Comparison of ENCODE assay signal across 8 cellular contexts in the genomic region with DNA sequence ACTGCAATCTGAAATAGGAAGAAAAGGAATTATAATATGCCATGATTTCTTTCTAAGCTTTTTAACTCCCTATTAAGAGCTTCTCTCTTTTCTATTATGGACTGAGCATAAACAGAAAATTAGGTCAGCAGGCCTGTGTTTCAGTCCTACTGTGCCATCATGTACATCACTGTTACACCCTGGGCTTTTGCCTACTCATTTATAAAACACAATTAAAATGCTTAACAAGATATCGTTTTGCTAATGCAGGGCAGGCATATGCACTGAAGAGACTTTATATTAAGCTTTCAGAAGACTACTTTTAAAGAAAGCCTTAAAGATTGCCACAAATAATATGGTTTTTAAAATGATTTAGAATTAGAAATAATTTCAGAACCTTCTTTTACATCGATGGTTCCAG. TPM values are rescaled to one million over a fixed set of nuclear protein-coding genes. Genes with fewer than 3 reads are reported as not detected.
DNase-seq lines count a peak whose midpoint lies in the region; ATAC-seq and TF ChIP-seq lines count a peak whose summit lies in the region.

No MANE protein-coding gene starts in this region.

- peaks cover 11% of the 10 kb centered on the region for H3K4me1 ChIP-seq in lower lobe of right lung
- peaks cover 5 to 13% of the 10 kb centered on the region in 2 donors for H3K4me1 ChIP-seq in thoracic aorta (ENCODE audit: control insufficient read depth in 1 of 2, low read depth in 2 of 2)

- H3K27me3 ChIP-seq in lower lobe of right lung (ENCODE audit: low read depth) (no peaks in the 10 kb centered on the region), thoracic aorta (replicated peaks; ENCODE audit: insufficient read depth) (no peaks in the 10 kb centered on the region)

- no peak for ATAC-seq in activated T-cell treated with anti-CD3 and anti-CD28 coated beads, Interleukin-2, amount 50 U/mL, for 72 hours (replicated peaks in 1 of 2)
- no peak for ATAC-seq in activated naive CD8-positive, alpha-beta T cell treated with anti-CD3 and anti-CD28 coated beads, Interleukin-2, amount 50 U/mL, for 24 hours
- ATAC-seq in lower lobe of right lung (no peak), thoracic aorta (ENCODE audit: insufficient number of reproducible peaks, low FRiP score, low read depth) (no peak)

- H3K9me3 ChIP-seq in lower lobe of right lung, result no peaks in the 10 kb centered on the region
- no peaks in the 10 kb centered on the region for H3K9me3 ChIP-seq in thoracic aorta

- H3K27ac ChIP-seq in lower lobe of right lung (peak overlapping the region; percentile 71), thoracic aorta (peak overlapping the region in 1 of 2 donors; percentile 49)

- peak overlapping the region; percentile 79 for H3K4me3 ChIP-seq in lower lobe of right lung
- H3K4me3 ChIP-seq in thoracic aorta, result peak overlapping the region; percentile 86

- intact Hi-C loops in lower lobe of right lung (cut with DNase I), result no loop called here

- no peaks in the 10 kb centered on the region for H3K27me3 Mint-ChIP-seq in activated T-cell treated with anti-CD3 and anti-CD28 coated beads, Interleukin-2, amount 50 U/mL, for 72 hours (ENCODE audit: low read depth)
- no peaks in the 10 kb centered on the region for H3K27me3 Mint-ChIP-seq in activated naive CD8-positive, alpha-beta T cell treated with anti-CD3 and anti-CD28 coated beads, Interleukin-2, amount 50 U/mL, for 24 hours
- H3K27me3 Mint-ChIP-seq in progenitor cell of endocrine pancreas, result no peaks in the 10 kb centered on the region

- DNase-seq in activated T-cell treated with anti-CD3 and anti-CD28 coated beads, Interleukin-2, amount 50 U/mL, for 72 hours, result no peak
- no peak for DNase-seq in activated T-cell treated with anti-CD3 and anti-CD28 coated beads, Interleukin-2, amount 50 U/mL, for 48 hours
- no peak for DNase-seq in activated naive CD8-positive, alpha-beta T cell treated with anti-CD3 and anti-CD28 coated beads, Interleukin-2, amount 50 U/mL, for 24 hours
- no peak for DNase-seq in lower lobe of right lung
- no peak for DNase-seq in thoracic aorta (ENCODE audit: low spot score)
- no peak for DNase-seq in progenitor cell of endocrine pancreas (ENCODE audit: low spot score, unreplicated experiment)
- DNase-seq in activated gamma-delta T cell treated with Interleukin-2 at 50 U/mL for 16 hours, result no peak
- no peak for DNase-seq in HCEC 1CT

- H3K36me3 Mint-ChIP-seq in activated T-cell treated with anti-CD3 and anti-CD28 coated beads, Interleukin-2, amount 50 U/mL, for 72 hours (ENCODE audit: insufficient read depth in 2 of 2), result peaks cover 0 to 1% of the 10 kb centered on the region in 2 donors
- no peaks in the 10 kb centered on the region for H3K36me3 Mint-ChIP-seq in activated naive CD8-positive, alpha-beta T cell treated with anti-CD3 and anti-CD28 coated beads, Interleukin-2, amount 50 U/mL, for 24 hours (ENCODE audit: low read depth)
- H3K36me3 Mint-ChIP-seq in progenitor cell of endocrine pancreas (ENCODE audit: insufficient read depth), result no peaks in the 10 kb centered on the region

- H3K27ac Mint-ChIP-seq in activated T-cell treated with anti-CD3 and anti-CD28 coated beads, Interleukin-2, amount 50 U/mL, for 72 hours, result no peak overlapping the region
- peak overlapping the region; percentile 88 for H3K27ac Mint-ChIP-seq in activated naive CD8-positive, alpha-beta T cell treated with anti-CD3 and anti-CD28 coated beads, Interleukin-2, amount 50 U/mL, for 24 hours
- H3K27ac Mint-ChIP-seq in progenitor cell of endocrine pancreas, result no peak overlapping the region

- H3K36me3 ChIP-seq in lower lobe of right lung (no peaks in the 10 kb centered on the region), thoracic aorta (no peaks in the 10 kb centered on the region)

- peak overlapping the region; percentile 92 to 98 for H3K4me3 Mint-ChIP-seq in activated T-cell treated with anti-CD3 and anti-CD28 coated beads, Interleukin-2, amount 50 U/mL, for 72 hours
- peak overlapping the region; percentile 94 for H3K4me3 Mint-ChIP-seq in activated naive CD8-positive, alpha-beta T cell treated with anti-CD3 and anti-CD28 coated beads, Interleukin-2, amount 50 U/mL, for 24 hours
- H3K4me3 Mint-ChIP-seq in progenitor cell of endocrine pancreas (ENCODE audit: low read depth), result no peak overlapping the region

- no peaks in the 10 kb centered on the region for H3K9me3 Mint-ChIP-seq in activated T-cell treated with anti-CD3 and anti-CD28 coated beads, Interleukin-2, amount 50 U/mL, for 72 hours
- no peaks in the 10 kb centered on the region for H3K9me3 Mint-ChIP-seq in activated naive CD8-positive, alpha-beta T cell treated with anti-CD3 and anti-CD28 coated beads, Interleukin-2, amount 50 U/mL, for 24 hours
- no peaks in the 10 kb centered on the region for H3K9me3 Mint-ChIP-seq in progenitor cell of endocrine pancreas (ENCODE audit: low read depth)

- peaks cover 21% of the 10 kb centered on the region for H3K4me1 Mint-ChIP-seq in activated T-cell treated with anti-CD3 and anti-CD28 coated beads, Interleukin-2, amount 50 U/mL, for 72 hours (ENCODE audit: low read depth)
- H3K4me1 Mint-ChIP-seq in activated naive CD8-positive, alpha-beta T cell treated with anti-CD3 and anti-CD28 coated beads, Interleukin-2, amount 50 U/mL, for 24 hours, result peaks cover 12% of the 10 kb centered on the region
- H3K4me1 Mint-ChIP-seq in progenitor cell of endocrine pancreas (ENCODE audit: low read depth), result peaks cover 7% of the 10 kb centered on the region

- TF ChIP-seq CTCF in lower lobe of right lung (IDR thresholded peaks at IDR 0.05) (no peak), thoracic aorta (IDR thresholded peaks at IDR 0.05) (no peak), progenitor cell of endocrine pancreas (IDR thresholded peaks at IDR 0.05; ENCODE audit: unreplicated experiment) (no peak)

RNA-seq across cellular contexts. Expression of a gene that starts 0.8 kb away (rescaled TPM):
- total RNA-seq in activated T-cell treated with anti-CD3 and anti-CD28 coated beads, Interleukin-2, amount 50 U/mL, for 72 hours, result 1 to 10 TPM; 3.0 to 4.4 TPM
- 3.9 TPM for total RNA-seq in lower lobe of right lung
- total RNA-seq in thoracic aorta, result 1 to 10 TPM; 1.4 to 3.0 TPM
- total RNA-seq in progenitor cell of endocrine pancreas, result 4.6 and 4.9 TPM in 2 replicates
